Comparison of ENCODE assay signal across 15 cellular contexts in genomic region chr22:26476705-26477340, GRCh38. TPM values are rescaled to one million over a fixed set of nuclear protein-coding genes. Genes with fewer than 3 reads are reported as not detected.
DNase-seq lines count a peak whose midpoint lies in the region; ATAC-seq and TF ChIP-seq lines count a peak whose summit lies in the region.
"Had no signal": no experiment of that assay in that cellular context is flagged by ENCODE, and none has a peak within 500 bp of the region (broad histone marks: within the 10 kb centered on the region; RNA-seq: fewer than 3 reads in every experiment).

No MANE protein-coding gene starts in this region.

- peak overlapping the region; percentile 8 to 92 (median 88); a peak in 20 of 22 replicates for H3K9ac ChIP-seq in BLaER1 treated with 17β-estradiol and CSF1 and Interleukin-3, amounts not matched to agents 10 nM and 100 nM
- H3K9ac ChIP-seq in colonic mucosa (ENCODE audit: low read depth in 2 of 2, low read length in 2 of 2): no peak overlapping the region

- no peaks in the 10 kb centered on the region for H3K27me3 Mint-ChIP-seq in activated T-helper 1 cell treated with anti-CD3 and anti-CD28 coated beads, Interleukin-12 subunit alpha, Interleukin-12 subunit beta, Interleukin-2, Interleukin-4 antibody, amounts not matched to agents 30 ng/mL and 10 ng/mL and 1 ng/mL, durations not matched to agents 14 hours and 24 hours and 36 hours (ENCODE audit: insufficient read depth)
- H3K27me3 Mint-ChIP-seq: activated naive CD8-positive, alpha-beta T cell treated with anti-CD3 and anti-CD28 coated beads, Interleukin-2, amount 10 ng/mL, durations not matched to agents 7 days and 5 days; effector memory CD8-positive, alpha-beta T cell had no signal

- peaks cover 0 to 32% (median 14%) of the 10 kb centered on the region in 11 experiments; a peak in 7 of 22 replicates for H4K20me1 ChIP-seq in BLaER1 treated with 17β-estradiol and CSF1 and Interleukin-3, amounts not matched to agents 10 nM and 100 nM

- no peaks in the 10 kb centered on the region for H3K9me3 Mint-ChIP-seq in activated T-helper 1 cell treated with anti-CD3 and anti-CD28 coated beads, Interleukin-12 subunit alpha, Interleukin-12 subunit beta, Interleukin-2, Interleukin-4 antibody, amounts not matched to agents 30 ng/mL and 10 ng/mL and 1 ng/mL, durations not matched to agents 14 hours and 24 hours and 36 hours
- H3K9me3 Mint-ChIP-seq: activated naive CD8-positive, alpha-beta T cell treated with anti-CD3 and anti-CD28 coated beads, Interleukin-2, amount 10 ng/mL, durations not matched to agents 7 days and 5 days; effector memory CD8-positive, alpha-beta T cell had no signal

- H3K4me3 ChIP-seq in BLaER1 treated with 17β-estradiol and CSF1 and Interleukin-3, amounts not matched to agents 10 nM and 100 nM: peak overlapping the region in 9 of 10 experiments; percentile 23 to 95 (median 75); a peak in 17 of 20 replicates
- H3K4me3 ChIP-seq in HAP-1: no peak overlapping the region
- H3K4me3 ChIP-seq in colonic mucosa: no peak overlapping the region
- H3K4me3 ChIP-seq: skin epidermis, uterus had no signal

- peak overlapping the region in 9 of 11 experiments; percentile 85 to 97 (median 94); a peak in 18 of 22 replicates for H3K27ac ChIP-seq in BLaER1 treated with 17β-estradiol and CSF1 and Interleukin-3, amounts not matched to agents 10 nM and 100 nM
- H3K27ac ChIP-seq in colonic mucosa: no peak overlapping the region
- H3K27ac ChIP-seq: skin epidermis, uterus had no signal

- H3K27me3 ChIP-seq in BLaER1 treated with 17β-estradiol and CSF1 and Interleukin-3, amounts not matched to agents 10 nM and 100 nM: no peaks in the 10 kb centered on the region
- H3K27me3 ChIP-seq in HAP-1 (ENCODE audit: low read depth): no peaks in the 10 kb centered on the region
- no peaks in the 10 kb centered on the region for H3K27me3 ChIP-seq in colonic mucosa
- H3K27me3 ChIP-seq: uterus had no signal

- intact Hi-C loops in activated T-helper 1 cell treated with anti-CD3 and anti-CD28 coated beads, Interleukin-12 subunit alpha, Interleukin-12 subunit beta, Interleukin-2, Interleukin-4 antibody, amounts not matched to agents 30 ng/mL and 10 ng/mL and 1 ng/mL, durations not matched to agents 14 hours and 24 hours and 36 hours (cut with micrococcal nuclease): loop anchor here (1.0 kb wide), 1 partner anchor 46 kb away; no protein-coding TSS in a partner anchor
- intact Hi-C loops in colonic mucosa (cut with DNase I): no loop called here

- H3K27ac Mint-ChIP-seq in activated T-helper 1 cell treated with anti-CD3 and anti-CD28 coated beads, Interleukin-12 subunit alpha, Interleukin-12 subunit beta, Interleukin-2, Interleukin-4 antibody, amounts not matched to agents 30 ng/mL and 10 ng/mL and 1 ng/mL, durations not matched to agents 14 hours and 24 hours and 36 hours: peak overlapping the region; percentile 82
- H3K27ac Mint-ChIP-seq: effector memory CD8-positive, alpha-beta T cell had no signal

- peaks cover 17 to 76% (median 45%) of the 10 kb centered on the region in 11 experiments for H3K36me3 ChIP-seq in BLaER1 treated with 17β-estradiol and CSF1 and Interleukin-3, amounts not matched to agents 10 nM and 100 nM
- peaks cover 45% of the 10 kb centered on the region for H3K36me3 ChIP-seq in HAP-1 (replicated peaks)
- H3K36me3 ChIP-seq in colonic mucosa: peaks cover 6% of the 10 kb centered on the region
- H3K36me3 ChIP-seq: uterus had no signal

- peak overlapping the region; percentile 43 for H3K4me3 Mint-ChIP-seq in activated T-helper 1 cell treated with anti-CD3 and anti-CD28 coated beads, Interleukin-12 subunit alpha, Interleukin-12 subunit beta, Interleukin-2, Interleukin-4 antibody, amounts not matched to agents 30 ng/mL and 10 ng/mL and 1 ng/mL, durations not matched to agents 14 hours and 24 hours and 36 hours
- H3K4me3 Mint-ChIP-seq: activated naive CD8-positive, alpha-beta T cell treated with anti-CD3 and anti-CD28 coated beads, Interleukin-2, amount 10 ng/mL, durations not matched to agents 7 days and 5 days; effector memory CD8-positive, alpha-beta T cell had no signal

- H3K4me2 ChIP-seq in BLaER1 treated with 17β-estradiol and CSF1 and Interleukin-3, amounts not matched to agents 10 nM and 100 nM: peak overlapping the region; percentile 92 to 98 (median 96)

- no peak for TF ChIP-seq CTCF in colonic mucosa (IDR thresholded peaks at IDR 0.05)

- peak; percentile 26 for DNase-seq in HS-27A (ENCODE audit: low read depth)
- no peak for DNase-seq in activated T-helper 1 cell treated with anti-CD3 and anti-CD28 coated beads, Interleukin-12 subunit alpha, Interleukin-12 subunit beta, Interleukin-2, Interleukin-4 antibody, amounts not matched to agents 30 ng/mL and 10 ng/mL and 1 ng/mL, durations not matched to agents 14 hours and 24 hours and 36 hours (ENCODE audit: low spot score)
- peak; percentile 65 for DNase-seq in kidney tubule cell (ENCODE audit: low spot score)
- DNase-seq in HAP-1 (ENCODE audit: low spot score in 2 of 2): no peak
- DNase-seq in colonic mucosa: no peak
- DNase-seq in middle frontal gyrus (ENCODE audit: extremely low spot score, low spot score): no peak
- DNase-seq: activated naive CD8-positive, alpha-beta T cell treated with anti-CD3 and anti-CD28 coated beads, Interleukin-2, amount 10 ng/mL, durations not matched to agents 7 days and 5 days; effector memory CD8-positive, alpha-beta T cell; NCI-H1092 treated with DMSO at 0.1 percent for 48 hours; NCI-H526; uterus had no signal

- no peak for ATAC-seq in HG03378 (IDR thresholded peaks at IDR 0.05; ENCODE audit: unreplicated experiment)
- ATAC-seq: effector memory CD8-positive, alpha-beta T cell; HCT116 had no signal

- no peaks in the 10 kb centered on the region for H3K9me3 ChIP-seq in BLaER1 treated with 17β-estradiol and CSF1 and Interleukin-3, amounts not matched to agents 10 nM and 100 nM (replicated peaks in 1 of 11)
- H3K9me3 ChIP-seq in HAP-1: no peaks in the 10 kb centered on the region; the same call in 1 of the 2 replicates
- H3K9me3 ChIP-seq in colonic mucosa: no peaks in the 10 kb centered on the region
- H3K9me3 ChIP-seq: uterus had no signal

- H3K4me1 ChIP-seq in BLaER1 treated with 17β-estradiol and CSF1 and Interleukin-3, amounts not matched to agents 10 nM and 100 nM: peaks cover 29 to 97% (median 84%) of the 10 kb centered on the region in 10 experiments
- peaks cover 41% of the 10 kb centered on the region for H3K4me1 ChIP-seq in HAP-1
- peaks cover 9% of the 10 kb centered on the region for H3K4me1 ChIP-seq in colonic mucosa

- peaks cover 42% of the 10 kb centered on the region for H3K36me3 Mint-ChIP-seq in activated T-helper 1 cell treated with anti-CD3 and anti-CD28 coated beads, Interleukin-12 subunit alpha, Interleukin-12 subunit beta, Interleukin-2, Interleukin-4 antibody, amounts not matched to agents 30 ng/mL and 10 ng/mL and 1 ng/mL, durations not matched to agents 14 hours and 24 hours and 36 hours (ENCODE audit: low read depth)

- H3K4me1 Mint-ChIP-seq in activated T-helper 1 cell treated with anti-CD3 and anti-CD28 coated beads, Interleukin-12 subunit alpha, Interleukin-12 subunit beta, Interleukin-2, Interleukin-4 antibody, amounts not matched to agents 30 ng/mL and 10 ng/mL and 1 ng/mL, durations not matched to agents 14 hours and 24 hours and 36 hours (ENCODE audit: low read depth): peaks cover 56% of the 10 kb centered on the region

- in situ Hi-C loops in HAP-1 (cut with MboI; ENCODE audit: low sequenced_read_pairs): no loop called here

RNA-seq across cellular contexts. Expression of gene HPS4, which starts 6.8 kb away (rescaled TPM):
- 43.8 and 44.5 TPM in 2 replicates for total RNA-seq in activated T-helper 1 cell treated with anti-CD3 and anti-CD28 coated beads, Interleukin-12 subunit alpha, Interleukin-12 subunit beta, Interleukin-2, Interleukin-4 antibody, amounts not matched to agents 30 ng/mL and 10 ng/mL and 1 ng/mL, durations not matched to agents 14 hours and 24 hours and 36 hours
- total RNA-seq in colonic mucosa: 10 to 100 TPM; 23.8 to 26.3 TPM

RNA-seq across cellular contexts. Expression of gene SRRD, which starts 6.9 kb away (rescaled TPM):
- 29.2 and 34.8 TPM in 2 replicates for total RNA-seq in activated T-helper 1 cell treated with anti-CD3 and anti-CD28 coated beads, Interleukin-12 subunit alpha, Interleukin-12 subunit beta, Interleukin-2, Interleukin-4 antibody, amounts not matched to agents 30 ng/mL and 10 ng/mL and 1 ng/mL, durations not matched to agents 14 hours and 24 hours and 36 hours
- total RNA-seq in colonic mucosa: 10 to 100 TPM; 11.8 to 16.4 TPM

RNA-seq across cellular contexts. Expression of gene TFIP11, which starts 35.5 kb away (rescaled TPM):
- total RNA-seq in activated T-helper 1 cell treated with anti-CD3 and anti-CD28 coated beads, Interleukin-12 subunit alpha, Interleukin-12 subunit beta, Interleukin-2, Interleukin-4 antibody, amounts not matched to agents 30 ng/mL and 10 ng/mL and 1 ng/mL, durations not matched to agents 14 hours and 24 hours and 36 hours: 57.2 and 58.1 TPM in 2 replicates
- total RNA-seq in colonic mucosa: 10 to 100 TPM; 31.8 to 36.4 TPM

RNA-seq across cellular contexts. Expression of gene ASPHD2, which starts 47.8 kb away (rescaled TPM):
- 23.4 and 23.5 TPM in 2 replicates for total RNA-seq in activated T-helper 1 cell treated with anti-CD3 and anti-CD28 coated beads, Interleukin-12 subunit alpha, Interleukin-12 subunit beta, Interleukin-2, Interleukin-4 antibody, amounts not matched to agents 30 ng/mL and 10 ng/mL and 1 ng/mL, durations not matched to agents 14 hours and 24 hours and 36 hours
- total RNA-seq in colonic mucosa: 1 to 10 TPM; 3.8 to 4.3 TPM

Comparison
In these comparisons a context has a peak if more than half of its experiments do, and no peak if none do; other contexts are left out.
1. H3K4me3 ChIP-seq: peak in BLaER1 treated with 17β-estradiol and CSF1 and Interleukin-3, amounts not matched to agents 10 nM and 100 nM (9 of 10); none in HAP-1 (single experiment) and colonic mucosa (single experiment).
2. H3K9ac ChIP-seq: peak in BLaER1 treated with 17β-estradiol and CSF1 and Interleukin-3, amounts not matched to agents 10 nM and 100 nM (11 of 11); none in colonic mucosa (0 of 2).
3. DNase-seq: peak in HS-27A (single experiment) and kidney tubule cell (single experiment); none in activated T-helper 1 cell treated with anti-CD3 and anti-CD28 coated beads, Interleukin-12 subunit alpha, Interleukin-12 subunit beta, Interleukin-2, Interleukin-4 antibody, amounts not matched to agents 30 ng/mL and 10 ng/mL and 1 ng/mL, durations not matched to agents 14 hours and 24 hours and 36 hours (single experiment), HAP-1 (0 of 2), colonic mucosa (single experiment) and middle frontal gyrus (single experiment).